ENCODE assay signal across 2 cellular contexts in genomic region chr10:122727426-122727825, GRCh38.
TF ChIP-seq lines count a peak whose summit lies in the region.

No MANE protein-coding gene starts in this region.

TF ChIP-seq in SK-N-SH, 30 proteins besides CTCF, POLR2A, EP300 and RAD21 (continued from another document):
- no peak for TF ChIP-seq YY1 (IDR thresholded peaks at IDR 0.05; ENCODE audit: low read depth)
- TF ChIP-seq PBX3 (IDR thresholded peaks at IDR 0.05) = no peak
- TF ChIP-seq, protein P1, sequence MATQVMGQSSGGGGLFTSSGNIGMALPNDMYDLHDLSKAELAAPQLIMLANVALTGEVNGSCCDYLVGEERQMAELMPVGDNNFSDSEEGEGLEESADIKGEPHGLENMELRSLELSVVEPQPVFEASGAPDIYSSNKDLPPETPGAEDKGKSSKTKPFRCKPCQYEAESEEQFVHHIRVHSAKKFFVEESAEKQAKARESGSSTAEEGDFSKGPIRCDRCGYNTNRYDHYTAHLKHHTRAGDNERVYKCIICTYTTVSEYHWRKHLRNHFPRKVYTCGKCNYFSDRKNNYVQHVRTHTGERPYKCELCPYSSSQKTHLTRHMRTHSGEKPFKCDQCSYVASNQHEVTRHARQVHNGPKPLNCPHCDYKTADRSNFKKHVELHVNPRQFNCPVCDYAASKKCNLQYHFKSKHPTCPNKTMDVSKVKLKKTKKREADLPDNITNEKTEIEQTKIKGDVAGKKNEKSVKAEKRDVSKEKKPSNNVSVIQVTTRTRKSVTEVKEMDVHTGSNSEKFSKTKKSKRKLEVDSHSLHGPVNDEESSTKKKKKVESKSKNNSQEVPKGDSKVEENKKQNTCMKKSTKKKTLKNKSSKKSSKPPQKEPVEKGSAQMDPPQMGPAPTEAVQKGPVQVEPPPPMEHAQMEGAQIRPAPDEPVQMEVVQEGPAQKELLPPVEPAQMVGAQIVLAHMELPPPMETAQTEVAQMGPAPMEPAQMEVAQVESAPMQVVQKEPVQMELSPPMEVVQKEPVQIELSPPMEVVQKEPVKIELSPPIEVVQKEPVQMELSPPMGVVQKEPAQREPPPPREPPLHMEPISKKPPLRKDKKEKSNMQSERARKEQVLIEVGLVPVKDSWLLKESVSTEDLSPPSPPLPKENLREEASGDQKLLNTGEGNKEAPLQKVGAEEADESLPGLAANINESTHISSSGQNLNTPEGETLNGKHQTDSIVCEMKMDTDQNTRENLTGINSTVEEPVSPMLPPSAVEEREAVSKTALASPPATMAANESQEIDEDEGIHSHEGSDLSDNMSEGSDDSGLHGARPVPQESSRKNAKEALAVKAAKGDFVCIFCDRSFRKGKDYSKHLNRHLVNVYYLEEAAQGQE (IDR thresholded peaks at IDR 0.05; ENCODE audit: low read depth, low read length) = peak; percentile 52; the same call in 1 of the 2 replicates
TF ChIP-seq in SK-N-SH: peak in this region for 1.

TF ChIP-seq in SK-N-SH treated with all-trans-retinoic acid at 6 μM for 48 hours, 23 proteins besides CTCF, POLR2A, EP300 and RAD21 (continued from another document):
- TF ChIP-seq CREB5 (CRISPR knock-in tag; IDR thresholded peaks at IDR 0.05; ENCODE audit: low read depth) (no peak), ARNTL (CRISPR knock-in tag; IDR thresholded peaks at IDR 0.05; ENCODE audit: borderline replicate concordance, low read depth) (no peak), PPARA (CRISPR knock-in tag; IDR thresholded peaks at IDR 0.05; ENCODE audit: borderline replicate concordance) (no peak), SNAI2 (CRISPR knock-in tag; IDR thresholded peaks at IDR 0.05) (no peak), CSRNP3 (CRISPR knock-in tag; IDR thresholded peaks at IDR 0.05) (no peak)
- TF ChIP-seq, protein P2, sequence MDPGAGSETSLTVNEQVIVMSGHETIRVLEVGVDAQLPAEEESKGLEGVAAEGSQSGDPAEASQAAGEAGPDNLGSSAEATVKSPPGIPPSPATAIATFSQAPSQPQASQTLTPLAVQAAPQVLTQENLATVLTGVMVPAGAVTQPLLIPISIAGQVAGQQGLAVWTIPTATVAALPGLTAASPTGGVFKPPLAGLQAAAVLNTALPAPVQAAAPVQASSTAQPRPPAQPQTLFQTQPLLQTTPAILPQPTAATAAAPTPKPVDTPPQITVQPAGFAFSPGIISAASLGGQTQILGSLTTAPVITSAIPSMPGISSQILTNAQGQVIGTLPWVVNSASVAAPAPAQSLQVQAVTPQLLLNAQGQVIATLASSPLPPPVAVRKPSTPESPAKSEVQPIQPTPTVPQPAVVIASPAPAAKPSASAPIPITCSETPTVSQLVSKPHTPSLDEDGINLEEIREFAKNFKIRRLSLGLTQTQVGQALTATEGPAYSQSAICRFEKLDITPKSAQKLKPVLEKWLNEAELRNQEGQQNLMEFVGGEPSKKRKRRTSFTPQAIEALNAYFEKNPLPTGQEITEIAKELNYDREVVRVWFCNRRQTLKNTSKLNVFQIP (CRISPR knock-in tag; IDR thresholded peaks at IDR 0.05; ENCODE audit: borderline replicate concordance, low read depth) = no peak
